In the genomic region with DNA sequence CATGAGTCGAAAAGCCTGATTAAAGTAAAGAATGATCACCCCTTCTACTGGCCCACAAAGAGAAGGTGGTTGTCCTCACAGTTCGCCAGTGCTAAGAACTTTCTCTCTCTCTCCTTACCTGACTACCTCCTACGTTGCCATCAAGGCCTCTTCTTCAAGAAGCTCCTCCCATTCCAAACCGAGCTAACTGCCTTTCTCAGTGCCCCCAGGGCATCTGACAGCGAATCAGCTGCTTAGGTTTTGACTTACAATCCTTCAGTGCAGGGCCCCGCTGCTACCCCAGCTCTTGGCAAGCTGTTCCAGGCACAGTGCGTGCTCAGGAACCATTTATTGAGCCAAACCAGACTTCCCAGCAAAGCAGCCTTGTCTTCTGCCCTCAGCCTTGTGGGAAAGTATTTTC, we compare ENCODE assay signal across 17 cellular contexts. TPM values are rescaled to one million over a fixed set of nuclear protein-coding genes. Genes with fewer than 3 reads are reported as not detected.
"Had no signal": no experiment of that assay in that cellular context is flagged by ENCODE, and none has a peak within 500 bp of the region (broad histone marks: within the 10 kb centered on the region; RNA-seq: fewer than 3 reads in every experiment).

No MANE protein-coding gene starts in this region.

- H3K9me3 Mint-ChIP-seq: dendritic cell treated with granulocyte-macrophage colony-stimulating factor and Interleukin-4, amounts not matched to agents 40 ng/mL and 50 ng/mL, for 4 days; nephron; stimulated activated naive B cell treated with anti-CD40 and anti-IgM and Interleukin-4, amounts not matched to agents 10 μg/mL and 1 μg/mL and 100 μg/mL, for 72 hours had no signal

- H3K27ac Mint-ChIP-seq: activated naive CD8-positive, alpha-beta T cell; dendritic cell treated with granulocyte-macrophage colony-stimulating factor and Interleukin-4, amounts not matched to agents 40 ng/mL and 50 ng/mL, for 4 days; nephron; stimulated activated naive B cell treated with anti-CD40 and anti-IgM and Interleukin-4, amounts not matched to agents 10 μg/mL and 1 μg/mL and 100 μg/mL, for 72 hours had no signal

- DNase-seq: activated CD4-positive, alpha-beta T cell treated with anti-CD3 and anti-CD28 coated beads, Interleukin-2, amount 50 U/mL, for 4 hours; effector CD8-positive, alpha-beta T cell; esophagus squamous epithelium; midbrain; sigmoid colon; stimulated activated naive B cell treated with anti-CD40 and anti-IgM and Interleukin-4, amounts not matched to agents 10 μg/mL and 1 μg/mL and 100 μg/mL, for 72 hours; T-helper 2 cell had no signal

- FAIRE-seq: endothelial cell of umbilical vein, islet of Langerhans had no signal

- H3K36me3 ChIP-seq: cardiac muscle cell, esophagus squamous epithelium, sigmoid colon had no signal

- H3K36me3 Mint-ChIP-seq: activated naive CD8-positive, alpha-beta T cell; stimulated activated naive B cell treated with anti-CD40 and anti-IgM and Interleukin-4, amounts not matched to agents 10 μg/mL and 1 μg/mL and 100 μg/mL, for 72 hours had no signal

- H3K27me3 ChIP-seq: cardiac muscle cell, sigmoid colon had no signal

- H3K4me3 ChIP-seq: cardiac muscle cell, esophagus squamous epithelium, lung, sigmoid colon had no signal

- ATAC-seq: stimulated activated naive B cell treated with anti-CD40 and anti-IgM and Interleukin-4, amounts not matched to agents 10 μg/mL and 1 μg/mL and 100 μg/mL, for 72 hours had no signal

- H3K4me1 Mint-ChIP-seq: nephron; stimulated activated naive B cell treated with anti-CD40 and anti-IgM and Interleukin-4, amounts not matched to agents 10 μg/mL and 1 μg/mL and 100 μg/mL, for 72 hours had no signal

- H3K9me3 ChIP-seq: esophagus squamous epithelium, sigmoid colon had no signal

- H3K4me3 Mint-ChIP-seq: activated naive CD8-positive, alpha-beta T cell; dendritic cell treated with granulocyte-macrophage colony-stimulating factor and Interleukin-4, amounts not matched to agents 40 ng/mL and 50 ng/mL, for 4 days; nephron; stimulated activated naive B cell treated with anti-CD40 and anti-IgM and Interleukin-4, amounts not matched to agents 10 μg/mL and 1 μg/mL and 100 μg/mL, for 72 hours had no signal

- H3K27ac ChIP-seq: cardiac muscle cell, esophagus squamous epithelium, sigmoid colon, VCaP had no signal

RNA-seq across cellular contexts. Expression of a gene that starts 5.8 kb away (rescaled TPM):
- total RNA-seq: activated CD8-positive, alpha-beta memory T cell treated with anti-CD3 and anti-CD28 coated beads for 36 hours; chondrocyte; endothelial cell of umbilical vein had no signal
